17 cellular contexts compared by ENCODE assay signal in genomic region chr1:244211559-244211944, GRCh38.
DNase-seq lines count a peak whose midpoint lies in the region; ATAC-seq and TF ChIP-seq lines count a peak whose summit lies in the region.
"Had no signal": no experiment of that assay in that cellular context is flagged by ENCODE, and none has a peak within 500 bp of the region (broad histone marks: within the 10 kb centered on the region; RNA-seq: fewer than 3 reads in every experiment).

No MANE protein-coding gene starts in this region.

- POLR2A ChIA-PET in IMR-90 (lab: Charles Lee; ENCODE audit: unreplicated experiment): no interaction called here

- BruUV-seq in IMR-90 (replicated peaks; lab: Mats Ljungman, UMichigan): no TSS peak

- peaks cover 3% of the 10 kb centered on the region; the same call in 1 of the 2 replicates for H3K9me1 ChIP-seq in IMR-90 (ENCODE audit: insufficient read depth, low read length)

- H3K9ac ChIP-seq in IMR-90 (ENCODE audit: low read depth, low read length): no peak overlapping the region

- no peak overlapping the region for H2BK20ac ChIP-seq in IMR-90 (ENCODE audit: low read depth, low read length)

- intact Hi-C loops in IMR-90 (cut with micrococcal nuclease): loop anchor here (5.0 kb wide), 1 partner anchor 164 kb away; no protein-coding TSS in a partner anchor
- intact Hi-C loops in spleen (cut with DNase I; ENCODE audit: low total_unique reads): no loop called here

- no peak overlapping the region for H2AK5ac ChIP-seq in IMR-90 (ENCODE audit: low read depth, low read length)

- no peak overlapping the region for H3K18ac ChIP-seq in IMR-90 (ENCODE audit: low read depth, low read length)

- H4K5ac ChIP-seq in IMR-90 (ENCODE audit: low read depth, low read length): no peak overlapping the region

- no peak for TF ChIP-seq RAD21 in IMR-90 (IDR thresholded peaks at IDR 0.05; ENCODE audit: low read length)

- no peaks in the 10 kb centered on the region for H3K79me1 ChIP-seq in IMR-90 (ENCODE audit: low read depth in 1 of 2, low read length in 2 of 2)

- peaks cover 11% of the 10 kb centered on the region for H3K4me1 ChIP-seq in IMR-90 (ENCODE audit: control insufficient read depth, insufficient read depth, low read length)
- peaks cover 8 to 35% of the 10 kb centered on the region in 2 donors for H3K4me1 ChIP-seq in thoracic aorta (ENCODE audit: control insufficient read depth in 1 of 2, low read depth in 2 of 2)
- H3K4me1 ChIP-seq in spleen: peaks cover 0 to 26% (median 2%) of the 10 kb centered on the region in 6 donors

- TF ChIP-seq POLR2A in IMR-90 (IDR thresholded peaks at IDR 0.05; ENCODE audit: low read depth, low read length) (no peak), spleen (IDR thresholded peaks at IDR 0.05) (no peak)

- peak; percentile 13 for DNase-seq in IMR-90
- peak; percentile 75 to 84 for DNase-seq in cardiac fibroblast (ENCODE audit: low read depth in 2 of 2)
- peak; percentile 91 for DNase-seq in iris pigment epithelial cell (ENCODE audit: low read depth)
- DNase-seq in thoracic aorta (ENCODE audit: low spot score): no peak
- no peak for DNase-seq in spleen
- DNase-seq: activated naive CD8-positive, alpha-beta T cell treated with anti-CD3 and anti-CD28 coated beads, Interleukin-2, amount 10 ng/mL, durations not matched to agents 7 days and 5 days; activated T-cell treated with anti-CD3 and anti-CD28 coated beads, Interleukin-2, amount 50 U/mL, for 24 hours; NCI-H1105; NCI-H774; stimulated activated CD4-positive, alpha-beta T cell treated with anti-CD3 and anti-CD28 coated beads, Interleukin-1b, Interleukin-23, amount 100 ng/mL, for 48 hours had no signal

- H2BK5ac ChIP-seq in IMR-90 (ENCODE audit: low read depth, low read length, poor library complexity, severe bottlenecking): no peak overlapping the region

- no peak overlapping the region for H3K4me3 ChIP-seq in IMR-90 (ENCODE audit: insufficient read depth, low read depth, low read length)
- no peak overlapping the region for H3K4me3 ChIP-seq in cardiac fibroblast (replicated peaks in 1 of 2; ENCODE audit: low read depth in 2 of 2, low read length in 2 of 2)
- H3K4me3 ChIP-seq in thoracic aorta: no peak overlapping the region
- H3K4me3 ChIP-seq in spleen: no peak overlapping the region
- H3K4me3 ChIP-seq: hepatocyte, suprapubic skin had no signal

- no peak overlapping the region for H3K56ac ChIP-seq in IMR-90 (ENCODE audit: extremely low read depth, insufficient read depth, low read length)

- no peak overlapping the region for H4K8ac ChIP-seq in IMR-90 (ENCODE audit: low read depth in 2 of 2, low read length in 2 of 2)

- H2BK120ac ChIP-seq in IMR-90 (ENCODE audit: low read depth, low read length): no peak overlapping the region

- H3K27me3 ChIP-seq in IMR-90 (ENCODE audit: control insufficient read depth, insufficient read depth, low read length) (no peaks in the 10 kb centered on the region), thoracic aorta (replicated peaks; ENCODE audit: insufficient read depth) (no peaks in the 10 kb centered on the region), spleen (replicated peaks in 1 of 7) (no peaks in the 10 kb centered on the region)
- H3K27me3 ChIP-seq: hepatocyte had no signal

- dilution Hi-C loops in IMR-90 (cut with HindIII; ENCODE audit: low sequenced_read_pairs, unreplicated experiment): no loop called here

- in situ Hi-C loops in IMR-90 (cut with MboI; ENCODE audit: low sequenced_read_pairs): no loop called here

- H3K36me3 ChIP-seq in IMR-90 (ENCODE audit: control insufficient read depth, insufficient read depth, low read length): no peaks in the 10 kb centered on the region
- H3K36me3 ChIP-seq in thoracic aorta: no peaks in the 10 kb centered on the region
- no peaks in the 10 kb centered on the region for H3K36me3 ChIP-seq in spleen
- H3K36me3 ChIP-seq: suprapubic skin had no signal

- TF ChIP-seq CTCF in IMR-90 (conservative IDR thresholded peaks at IDR 0.05; ENCODE audit: low read depth, low read length): no peak
- TF ChIP-seq CTCF in cardiac fibroblast (IDR thresholded peaks at IDR 0.05; ENCODE audit: low read depth, low read length): no peak
- TF ChIP-seq CTCF in thoracic aorta (IDR thresholded peaks at IDR 0.05): no peak
- no peak for TF ChIP-seq CTCF in spleen (IDR thresholded peaks at IDR 0.05 in 8 of 11, conservative IDR thresholded peaks at IDR 0.05 in 3 of 11)

- H4K91ac ChIP-seq in IMR-90 (ENCODE audit: insufficient read depth, low read depth, low read length): no peak overlapping the region

- no peaks in the 10 kb centered on the region for H3K9me3 ChIP-seq in IMR-90 (ENCODE audit: control insufficient read depth, insufficient read depth, low read length)
- no peaks in the 10 kb centered on the region for H3K9me3 ChIP-seq in thoracic aorta
- no peaks in the 10 kb centered on the region for H3K9me3 ChIP-seq in spleen
- H3K9me3 ChIP-seq: suprapubic skin had no signal

- no peak overlapping the region for H3K14ac ChIP-seq in IMR-90 (replicated peaks; ENCODE audit: low read depth, low read length)

- no peak overlapping the region for H2AFZ ChIP-seq in IMR-90 (replicated peaks; ENCODE audit: low read length, poor library complexity)
- H2AFZ ChIP-seq: hepatocyte had no signal

- no peak for ATAC-seq in IMR-90 (ENCODE audit: low read depth)
- ATAC-seq in thoracic aorta (ENCODE audit: insufficient number of reproducible peaks, low FRiP score, low read depth): peak; percentile 41
- ATAC-seq in HG03095 (IDR thresholded peaks at IDR 0.05; ENCODE audit: unreplicated experiment): no peak
- no peak for ATAC-seq in GM19452 (IDR thresholded peaks at IDR 0.05; ENCODE audit: unreplicated experiment)
- ATAC-seq: Panc1 had no signal

- no peak overlapping the region; the same call in 2 of the 3 replicates for H2BK15ac ChIP-seq in IMR-90 (ENCODE audit: low read depth, low read length)

- no peak overlapping the region for H3K4ac ChIP-seq in IMR-90 (ENCODE audit: low read depth, low read length)

- no peaks in the 10 kb centered on the region for H4K20me1 ChIP-seq in IMR-90 (ENCODE audit: insufficient read depth, low read length)

- no peak overlapping the region for H2AK9ac ChIP-seq in IMR-90 (replicated peaks; ENCODE audit: low read depth, low read length, poor library complexity)

- CTCF ChIA-PET in IMR-90 (lab: Yijun Ruan, JAX): no interaction called here

- H3K27ac ChIP-seq in IMR-90 (ENCODE audit: insufficient read depth, low read length) (no peak overlapping the region), thoracic aorta (no peak overlapping the region), spleen (peak overlapping the region in 3 of 8 donors; percentile 16 to 55 (median 37))
- H3K27ac ChIP-seq: C4-2B, epithelial cell of prostate, hepatocyte, suprapubic skin had no signal

- H3K23ac ChIP-seq in IMR-90 (ENCODE audit: low read depth, low read length): no peak overlapping the region

- no peak overlapping the region for H3K4me2 ChIP-seq in IMR-90 (ENCODE audit: low read depth, low read length)
- H3K4me2 ChIP-seq: hepatocyte had no signal

- 73% methylated on average over 3 of the region's 5 CpGs; no CpG with 5 or more reads in 1 of the 2 experiments for WGBS in IMR-90 (ENCODE audit: extremely low coverage in 2 of 2, insufficient read length in 1 of 2), 2 experiments
- 84 to 91% (median 86%) methylated on average over 5 of the region's 5 CpGs for WGBS in spleen, 5 donors

TF ChIP-seq in IMR-90, 13 proteins besides CTCF, POLR2A, EP300 and RAD21:
- TF ChIP-seq NFE2L2 (IDR thresholded peaks at IDR 0.05; ENCODE audit: low read depth, low read length) (no peak), CEBPB (IDR thresholded peaks at IDR 0.05; ENCODE audit: low read depth, low read length) (peak; percentile 26; the same call in 1 of the 2 replicates)

Comparison
In these comparisons a context has a peak if more than half of its experiments do, and no peak if none do; other contexts are left out.
1. DNase-seq: peak in IMR-90 (single experiment), cardiac fibroblast (2 of 2) and iris pigment epithelial cell (single experiment); none in thoracic aorta (single experiment) and spleen (single experiment).